Comparison of ENCODE assay signal across 15 cellular contexts in the genomic region with DNA sequence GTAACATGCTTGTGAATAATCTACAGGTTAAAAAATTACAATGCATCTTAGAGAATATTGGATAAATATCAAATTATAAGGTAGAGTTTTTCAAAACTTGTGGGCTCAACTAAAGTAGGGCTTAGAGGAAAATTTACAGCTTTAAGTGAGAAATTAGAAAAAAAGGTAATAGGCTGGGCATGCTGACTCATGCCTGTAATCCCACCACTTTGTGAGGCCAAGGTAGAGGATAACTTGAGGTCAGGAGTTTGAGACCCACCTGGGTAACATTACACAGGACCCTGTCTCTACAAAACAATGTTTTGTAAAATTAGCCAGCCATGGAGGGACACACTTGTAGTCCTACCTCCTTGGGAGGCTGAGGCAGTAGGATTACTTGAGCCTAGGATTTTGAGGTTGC. TPM values are rescaled to one million over a fixed set of nuclear protein-coding genes. Genes with fewer than 3 reads are reported as not detected.
DNase-seq lines count a peak whose midpoint lies in the region; ATAC-seq and TF ChIP-seq lines count a peak whose summit lies in the region.
"Had no signal": no experiment of that assay in that cellular context is flagged by ENCODE, and none has a peak within 500 bp of the region (broad histone marks: within the 10 kb centered on the region; RNA-seq: fewer than 3 reads in every experiment).

No MANE protein-coding gene starts in this region.

- POLR2A ChIA-PET in activated CD4-positive, alpha-beta T cell treated with anti-CD3 and anti-CD28 coated beads, Interleukin-2, amount 10 ng/mL, durations not matched to agents 7 days and 5 days (lab: Charles Lee): no interaction called here
- POLR2A ChIA-PET in WTC11 (lab: Charles Lee): no interaction called here
- POLR2A ChIA-PET in naive thymus-derived CD8-positive, alpha-beta T cell (lab: Charles Lee): no interaction called here

- no peak for DNase-seq in activated CD4-positive, alpha-beta T cell treated with anti-CD3 and anti-CD28 coated beads, Interleukin-2, amount 10 ng/mL, durations not matched to agents 7 days and 5 days
- no peak for DNase-seq in activated CD4-positive, alpha-beta T cell treated with anti-CD3 and anti-CD28 coated beads for 1 hour
- DNase-seq in natural killer cell: no peak
- no peak for DNase-seq in natural killer cell treated with Interleukin-12 subunit alpha and Interleukin-12 subunit beta and Interleukin-15 and Interleukin-18, amount 100 ng/mL, for 72 hours (ENCODE audit: low spot score)
- DNase-seq in WTC11 (ENCODE audit: low spot score): no peak
- no peak for DNase-seq in naive thymus-derived CD8-positive, alpha-beta T cell
- DNase-seq in Right ventricle myocardium inferior (ENCODE audit: missing footprints): no peak
- DNase-seq: DMS53, KBM-7, NCI-H146, NCI-H2081, NCI-H748 treated with DMSO at 0.1 percent for 48 hours, RPMI8226 had no signal

- CTCF ChIA-PET in activated CD4-positive, alpha-beta T cell treated with anti-CD3 and anti-CD28 coated beads, Interleukin-2, amount 10 ng/mL, durations not matched to agents 7 days and 5 days (lab: Charles Lee): interaction anchor here (0.6 to 1.4 kb wide), 3 partner anchors 22 to 134 kb away, joined by 3 to 5 read pairs (median 4); no protein-coding TSS in a partner anchor
- CTCF ChIA-PET in WTC11 (lab: Charles Lee): no interaction called here

- H3K9me3 Mint-ChIP-seq in activated CD4-positive, alpha-beta T cell treated with anti-CD3 and anti-CD28 coated beads, Interleukin-2, amount 10 ng/mL, durations not matched to agents 7 days and 5 days: peaks cover 7% of the 10 kb centered on the region
- H3K9me3 Mint-ChIP-seq in natural killer cell (no peaks in the 10 kb centered on the region), WTC11 (no peaks in the 10 kb centered on the region)
- no peaks in the 10 kb centered on the region for H3K9me3 Mint-ChIP-seq in natural killer cell treated with Interleukin-12 subunit alpha and Interleukin-12 subunit beta and Interleukin-15 and Interleukin-18, amount 100 ng/mL, for 72 hours
- peaks cover 0 to 26% (median 2%) of the 10 kb centered on the region in 9 donors for H3K9me3 Mint-ChIP-seq in naive thymus-derived CD8-positive, alpha-beta T cell

- ATAC-seq in natural killer cell (no peak), WTC11 (no peak), Right ventricle myocardium inferior (no peak), HG02610 (IDR thresholded peaks at IDR 0.05; ENCODE audit: unreplicated experiment) (no peak)
- ATAC-seq in natural killer cell treated with Interleukin-12 subunit alpha and Interleukin-12 subunit beta and Interleukin-15 and Interleukin-18, amount 100 ng/mL, for 72 hours: no peak
- no peak for ATAC-seq in naive thymus-derived CD8-positive, alpha-beta T cell

- TF ChIP-seq CTCF in natural killer cell (IDR thresholded peaks at IDR 0.05) (no peak), WTC11 (IDR thresholded peaks at IDR 0.05) (no peak)

- no peaks in the 10 kb centered on the region for H3K27me3 Mint-ChIP-seq in activated CD4-positive, alpha-beta T cell treated with anti-CD3 and anti-CD28 coated beads, Interleukin-2, amount 10 ng/mL, durations not matched to agents 7 days and 5 days
- H3K27me3 Mint-ChIP-seq in natural killer cell (ENCODE audit: low read depth in 2 of 2) (no peaks in the 10 kb centered on the region), WTC11 (ENCODE audit: low read depth) (no peaks in the 10 kb centered on the region)
- H3K27me3 Mint-ChIP-seq in natural killer cell treated with Interleukin-12 subunit alpha and Interleukin-12 subunit beta and Interleukin-15 and Interleukin-18, amount 100 ng/mL, for 72 hours: no peaks in the 10 kb centered on the region
- H3K27me3 Mint-ChIP-seq in naive thymus-derived CD8-positive, alpha-beta T cell: no peaks in the 10 kb centered on the region

- intact Hi-C loops in natural killer cell (cut with micrococcal nuclease): no loop called here
- intact Hi-C loops in Right ventricle myocardium inferior (cut with DNase I): no loop called here

- H3K4me1 Mint-ChIP-seq in activated CD4-positive, alpha-beta T cell treated with anti-CD3 and anti-CD28 coated beads, Interleukin-2, amount 10 ng/mL, durations not matched to agents 7 days and 5 days: peaks cover 38% of the 10 kb centered on the region
- H3K4me1 Mint-ChIP-seq in natural killer cell (peaks cover 56 to 58% of the 10 kb centered on the region in 2 donors), WTC11 (peaks cover 16% of the 10 kb centered on the region)
- H3K4me1 Mint-ChIP-seq in natural killer cell treated with Interleukin-12 subunit alpha and Interleukin-12 subunit beta and Interleukin-15 and Interleukin-18, amount 100 ng/mL, for 72 hours (ENCODE audit: low read depth in 2 of 2): peaks cover 38 to 40% of the 10 kb centered on the region in 2 donors
- peaks cover 18 to 65% (median 56%) of the 10 kb centered on the region in 4 donors for H3K4me1 Mint-ChIP-seq in naive thymus-derived CD8-positive, alpha-beta T cell

- peaks cover 63% of the 10 kb centered on the region for H3K36me3 Mint-ChIP-seq in activated CD4-positive, alpha-beta T cell treated with anti-CD3 and anti-CD28 coated beads, Interleukin-2, amount 10 ng/mL, durations not matched to agents 7 days and 5 days (ENCODE audit: low read depth)
- H3K36me3 Mint-ChIP-seq in natural killer cell (no peaks in the 10 kb centered on the region), WTC11 (peaks cover 20% of the 10 kb centered on the region)
- H3K36me3 Mint-ChIP-seq in natural killer cell treated with Interleukin-12 subunit alpha and Interleukin-12 subunit beta and Interleukin-15 and Interleukin-18, amount 100 ng/mL, for 72 hours: peaks cover 14% of the 10 kb centered on the region
- H3K36me3 Mint-ChIP-seq in naive thymus-derived CD8-positive, alpha-beta T cell: peaks cover 28 to 59% (median 36%) of the 10 kb centered on the region in 3 donors

- peak overlapping the region; percentile 58 for H3K27ac Mint-ChIP-seq in activated CD4-positive, alpha-beta T cell treated with anti-CD3 and anti-CD28 coated beads, Interleukin-2, amount 10 ng/mL, durations not matched to agents 7 days and 5 days
- H3K27ac Mint-ChIP-seq in natural killer cell: peak overlapping the region; percentile 18 to 29
- H3K27ac Mint-ChIP-seq in natural killer cell treated with Interleukin-12 subunit alpha and Interleukin-12 subunit beta and Interleukin-15 and Interleukin-18, amount 100 ng/mL, for 72 hours: no peak overlapping the region
- H3K27ac Mint-ChIP-seq in WTC11: peak overlapping the region; percentile 18; the same call in 1 of the 2 replicates
- H3K27ac Mint-ChIP-seq in naive thymus-derived CD8-positive, alpha-beta T cell: peak overlapping the region in 8 of 10 donors; percentile 46 to 88 (median 80)

- no peak overlapping the region for H3K4me3 Mint-ChIP-seq in activated CD4-positive, alpha-beta T cell treated with anti-CD3 and anti-CD28 coated beads, Interleukin-2, amount 10 ng/mL, durations not matched to agents 7 days and 5 days
- H3K4me3 Mint-ChIP-seq in natural killer cell (no peak overlapping the region), WTC11 (no peak overlapping the region)
- H3K4me3 Mint-ChIP-seq in natural killer cell treated with Interleukin-12 subunit alpha and Interleukin-12 subunit beta and Interleukin-15 and Interleukin-18, amount 100 ng/mL, for 72 hours: no peak overlapping the region
- peak overlapping the region; percentile 12 to 76 (median 52) for H3K4me3 Mint-ChIP-seq in naive thymus-derived CD8-positive, alpha-beta T cell

TF ChIP-seq in WTC11, 78 proteins besides CTCF, POLR2A, EP300 and RAD21 (continues in another document):
- TF ChIP-seq HMGA2 (CRISPR knock-in tag; IDR thresholded peaks at IDR 0.05): no peak
- TF ChIP-seq, protein P1, sequence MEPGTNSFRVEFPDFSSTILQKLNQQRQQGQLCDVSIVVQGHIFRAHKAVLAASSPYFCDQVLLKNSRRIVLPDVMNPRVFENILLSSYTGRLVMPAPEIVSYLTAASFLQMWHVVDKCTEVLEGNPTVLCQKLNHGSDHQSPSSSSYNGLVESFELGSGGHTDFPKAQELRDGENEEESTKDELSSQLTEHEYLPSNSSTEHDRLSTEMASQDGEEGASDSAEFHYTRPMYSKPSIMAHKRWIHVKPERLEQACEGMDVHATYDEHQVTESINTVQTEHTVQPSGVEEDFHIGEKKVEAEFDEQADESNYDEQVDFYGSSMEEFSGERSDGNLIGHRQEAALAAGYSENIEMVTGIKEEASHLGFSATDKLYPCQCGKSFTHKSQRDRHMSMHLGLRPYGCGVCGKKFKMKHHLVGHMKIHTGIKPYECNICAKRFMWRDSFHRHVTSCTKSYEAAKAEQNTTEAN (CRISPR knock-in tag; IDR thresholded peaks at IDR 0.05): no peak
- TF ChIP-seq, protein P2, sequence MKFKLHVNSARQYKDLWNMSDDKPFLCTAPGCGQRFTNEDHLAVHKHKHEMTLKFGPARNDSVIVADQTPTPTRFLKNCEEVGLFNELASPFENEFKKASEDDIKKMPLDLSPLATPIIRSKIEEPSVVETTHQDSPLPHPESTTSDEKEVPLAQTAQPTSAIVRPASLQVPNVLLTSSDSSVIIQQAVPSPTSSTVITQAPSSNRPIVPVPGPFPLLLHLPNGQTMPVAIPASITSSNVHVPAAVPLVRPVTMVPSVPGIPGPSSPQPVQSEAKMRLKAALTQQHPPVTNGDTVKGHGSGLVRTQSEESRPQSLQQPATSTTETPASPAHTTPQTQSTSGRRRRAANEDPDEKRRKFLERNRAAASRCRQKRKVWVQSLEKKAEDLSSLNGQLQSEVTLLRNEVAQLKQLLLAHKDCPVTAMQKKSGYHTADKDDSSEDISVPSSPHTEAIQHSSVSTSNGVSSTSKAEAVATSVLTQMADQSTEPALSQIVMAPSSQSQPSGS (CRISPR knock-in tag; IDR thresholded peaks at IDR 0.05; ENCODE audit: borderline replicate concordance, low read depth): no peak
- TF ChIP-seq ZNF416 (CRISPR knock-in tag; IDR thresholded peaks at IDR 0.05): no peak

RNA-seq across cellular contexts. Expression of a gene that starts 4.5 kb away (rescaled TPM):
- 10 to 100 TPM; 34.7 to 38.1 TPM for total RNA-seq in activated CD4-positive, alpha-beta T cell treated with anti-CD3 and anti-CD28 coated beads, Interleukin-2, amount 10 ng/mL, durations not matched to agents 7 days and 5 days
- 10 to 100 TPM; 41.7 to 53.5 (median 43.8) TPM for total RNA-seq in natural killer cell
- total RNA-seq in natural killer cell treated with Interleukin-12 subunit alpha and Interleukin-12 subunit beta and Interleukin-15 and Interleukin-18, amount 100 ng/mL, for 72 hours: 10 to 100 TPM; 23.0 to 33.2 TPM
- total RNA-seq in WTC11 (2021): 20.3 to 24.2 TPM (median 22.8 TPM) in 3 replicates
- total RNA-seq in naive thymus-derived CD8-positive, alpha-beta T cell: 10 to 100 TPM; 87.6 to 89.9 TPM
- polyA plus RNA-seq in naive thymus-derived CD8-positive, alpha-beta T cell: 100 to 1,000 TPM; 121 to 182 (median 175) TPM
- total RNA-seq in Right ventricle myocardium inferior: 43.0 TPM
- total RNA-seq: A172 had no signal

Comparison
In these comparisons a context has a peak if more than half of its experiments do, and no peak if none do; other contexts are left out.
1. H3K27ac Mint-ChIP-seq: peak in activated CD4-positive, alpha-beta T cell treated with anti-CD3 and anti-CD28 coated beads, Interleukin-2, amount 10 ng/mL, durations not matched to agents 7 days and 5 days (single experiment), natural killer cell (2 of 2), WTC11 (single experiment) and naive thymus-derived CD8-positive, alpha-beta T cell (8 of 10); none in natural killer cell treated with Interleukin-12 subunit alpha and Interleukin-12 subunit beta and Interleukin-15 and Interleukin-18, amount 100 ng/mL, for 72 hours (0 of 2).
2. H3K4me3 Mint-ChIP-seq: peak in naive thymus-derived CD8-positive, alpha-beta T cell (10 of 10); none in activated CD4-positive, alpha-beta T cell treated with anti-CD3 and anti-CD28 coated beads, Interleukin-2, amount 10 ng/mL, durations not matched to agents 7 days and 5 days (single experiment), natural killer cell (single experiment), natural killer cell treated with Interleukin-12 subunit alpha and Interleukin-12 subunit beta and Interleukin-15 and Interleukin-18, amount 100 ng/mL, for 72 hours (single experiment) and WTC11 (single experiment).